Comparison of ENCODE assay signal across 8 cellular contexts in genomic region chr16:10944249-10945064, GRCh38. TPM values are rescaled to one million over a fixed set of nuclear protein-coding genes. Genes with fewer than 3 reads are reported as not detected.
DNase-seq lines count a peak whose midpoint lies in the region; ATAC-seq and TF ChIP-seq lines count a peak whose summit lies in the region.

Gene CLEC16A (plus strand): TSS chr16:10944564. CDS start chr16:10944718, 154 bp downstream.

- H3K9ac ChIP-seq in mammary epithelial cell (ENCODE audit: insufficient read depth, low read length): peak within 1 kb of the TSS; percentile 62
- H3K9ac ChIP-seq in skeletal muscle tissue (ENCODE audit: low read depth in 1 of 3, low read length in 3 of 3): peak within 1 kb of the TSS; percentile 71 to 87 (median 76)

- CTCF ChIA-PET in AG04450 (lab: Charles Lee) (interaction anchor here (1.0 to 1.5 kb wide), 2 partner anchors 10 to 20 kb away, joined by 3 to 7 read pairs; no protein-coding TSS in a partner anchor), mammary epithelial cell (lab: Charles Lee; ENCODE audit: low non-redundant PET) (no interaction called here)

- WGBS in mammary epithelial cell (ENCODE audit: low coverage, missing lambda C conversion rate): 2% methylated on average over 28 of the region's 86 CpGs

- H3K9me3 ChIP-seq in AG04450 (ENCODE audit: control insufficient read depth, insufficient read depth, low read length) (no peaks in the 10 kb centered on the region; the same call in 1 of the 2 replicates), mammary epithelial cell (replicated peaks; ENCODE audit: insufficient read depth, low read length) (no peaks in the 10 kb centered on the region), iPS-18c (ENCODE audit: control insufficient read depth, insufficient read depth, low read length) (no peaks in the 10 kb centered on the region), skeletal muscle tissue (ENCODE audit: control insufficient read depth in 3 of 3, low read length in 3 of 3) (no peaks in the 10 kb centered on the region)

- POLR2A ChIA-PET in AG04450 (lab: Yijun Ruan, JAX): interaction anchor here (1.0 to 1.2 kb wide), 2 partner anchors 200 to 798 kb away, joined by 3 to 4 read pairs; partner anchors contain the start of gene TXNDC11

- peak within 1 kb of the TSS; percentile 85 for H3K4me2 ChIP-seq in mammary epithelial cell (ENCODE audit: insufficient read depth, low read depth, low read length)

- H3K79me2 ChIP-seq in mammary epithelial cell (ENCODE audit: insufficient read depth, low read length): peaks cover 75% of the 10 kb centered on the region

- H3K36me3 ChIP-seq in mammary epithelial cell (ENCODE audit: insufficient read depth, low read length) (no peaks in the 10 kb centered on the region), skeletal muscle tissue (ENCODE audit: control insufficient read depth in 3 of 3, insufficient read depth in 3 of 3, low read length in 3 of 3) (no peaks in the 10 kb centered on the region)

- DNase-seq in AG04450 (ENCODE audit: low read depth, low spot score) (peak; percentile 92), NCI-H2227 (lab: John Stamatoyannopoulos, UW; ENCODE audit: unreplicated experiment) (peak; percentile 99), mammary epithelial cell (peak; percentile 95)

- BruUV-seq in mammary epithelial cell (replicated peaks; lab: Mats Ljungman, UMichigan): TSS peak; percentile 61

- intact Hi-C loops in mammary epithelial cell (cut with micrococcal nuclease): no loop called here

- H3K4me3 ChIP-seq in AG04450 (ENCODE audit: low read depth, low read length) (peak within 1 kb of the TSS; percentile 84), mammary epithelial cell (replicated peaks in 1 of 3; ENCODE audit: insufficient read depth in 1 of 3, low read depth in 2 of 3, low read length in 3 of 3) (peak within 1 kb of the TSS; percentile 82 to 92 (median 89)), iPS-18c (ENCODE audit: insufficient read depth, low read depth, low read length) (peak within 1 kb of the TSS; percentile 86), skeletal muscle tissue (ENCODE audit: low read length in 3 of 3) (peak within 1 kb of the TSS; percentile 70 to 88 (median 82))

- peak within 1 kb of the TSS; percentile 89 for H2AFZ ChIP-seq in mammary epithelial cell (ENCODE audit: low read depth, low read length)

- H3K4me1 ChIP-seq in mammary epithelial cell (ENCODE audit: insufficient read depth, low read length): peaks cover 61% of the 10 kb centered on the region
- H3K4me1 ChIP-seq in skeletal muscle tissue (ENCODE audit: control insufficient read depth in 3 of 3, insufficient read depth in 3 of 3, low read length in 3 of 3): peaks cover 44 to 59% (median 56%) of the 10 kb centered on the region in 3 donors

- H4K20me1 ChIP-seq in mammary epithelial cell (ENCODE audit: insufficient read depth, low read length): peaks cover 2% of the 10 kb centered on the region

- ATAC-seq in GM18907 (IDR thresholded peaks at IDR 0.05; ENCODE audit: unreplicated experiment): peak; percentile 70
- ATAC-seq in HG03139 (IDR thresholded peaks at IDR 0.05; ENCODE audit: unreplicated experiment): peak; percentile 61

- TF ChIP-seq CTCF in AG04450 (IDR thresholded peaks at IDR 0.05; ENCODE audit: low read depth, low read length) (no peak), VCaP (conservative IDR thresholded peaks at IDR 0.05) (no peak), mammary epithelial cell (conservative IDR thresholded peaks at IDR 0.05 in 1 of 2, IDR thresholded peaks at IDR 0.05 in 1 of 2; ENCODE audit: extremely low read depth in 1 of 2, insufficient read depth in 1 of 2, low read depth in 1 of 2, low read length in 2 of 2) (no peak)

- H3K27ac ChIP-seq in AG04450 (ENCODE audit: low read depth, low read length) (no peak within 1 kb of the TSS), VCaP (peak within 1 kb of the TSS; percentile 61; the same call in 1 of the 2 replicates), mammary epithelial cell (ENCODE audit: insufficient read depth, low read depth, low read length) (peak within 1 kb of the TSS; percentile 54), skeletal muscle tissue (ENCODE audit: low read depth, low read length) (peak within 1 kb of the TSS; percentile 82)

- dilution Hi-C loops in mammary epithelial cell (cut with HindIII; ENCODE audit: low sequenced_read_pairs): loop anchor here (5.0 kb wide), 1 partner anchor 292 kb away; no protein-coding TSS in a partner anchor

- in situ Hi-C loops in mammary epithelial cell (cut with MboI; ENCODE audit: low sequenced_read_pairs in 2 of 2): no loop called here

- H3K27me3 ChIP-seq in AG04450 (ENCODE audit: control insufficient read depth, insufficient read depth, low read length) (no peaks in the 10 kb centered on the region), mammary epithelial cell (ENCODE audit: insufficient read depth, low read length) (no peaks in the 10 kb centered on the region), skeletal muscle tissue (ENCODE audit: control insufficient read depth in 3 of 3, insufficient read depth in 3 of 3, low read length in 3 of 3) (no peaks in the 10 kb centered on the region)

RNA-seq across cellular contexts. Expression of gene CLEC16A, which starts in this region (rescaled TPM):
- polyA plus RNA-seq in AG04450 (2011; rRNA removed) (11.9 and 13.7 TPM in 2 replicates), mammary epithelial cell (15.8 TPM)
- polyA minus RNA-seq in AG04450 (2011; rRNA and poly(A)+ RNA removed): 43.9 and 49.8 TPM in 2 replicates
- total RNA-seq in mammary epithelial cell (10 to 100 TPM; 36.4 to 46.3 TPM), skeletal muscle tissue (14.6 TPM)
- polyA minus RNA-seq in mammary epithelial cell: 67.8 TPM
